ENCODE assay signal across 8 cellular contexts in the genomic region with DNA sequence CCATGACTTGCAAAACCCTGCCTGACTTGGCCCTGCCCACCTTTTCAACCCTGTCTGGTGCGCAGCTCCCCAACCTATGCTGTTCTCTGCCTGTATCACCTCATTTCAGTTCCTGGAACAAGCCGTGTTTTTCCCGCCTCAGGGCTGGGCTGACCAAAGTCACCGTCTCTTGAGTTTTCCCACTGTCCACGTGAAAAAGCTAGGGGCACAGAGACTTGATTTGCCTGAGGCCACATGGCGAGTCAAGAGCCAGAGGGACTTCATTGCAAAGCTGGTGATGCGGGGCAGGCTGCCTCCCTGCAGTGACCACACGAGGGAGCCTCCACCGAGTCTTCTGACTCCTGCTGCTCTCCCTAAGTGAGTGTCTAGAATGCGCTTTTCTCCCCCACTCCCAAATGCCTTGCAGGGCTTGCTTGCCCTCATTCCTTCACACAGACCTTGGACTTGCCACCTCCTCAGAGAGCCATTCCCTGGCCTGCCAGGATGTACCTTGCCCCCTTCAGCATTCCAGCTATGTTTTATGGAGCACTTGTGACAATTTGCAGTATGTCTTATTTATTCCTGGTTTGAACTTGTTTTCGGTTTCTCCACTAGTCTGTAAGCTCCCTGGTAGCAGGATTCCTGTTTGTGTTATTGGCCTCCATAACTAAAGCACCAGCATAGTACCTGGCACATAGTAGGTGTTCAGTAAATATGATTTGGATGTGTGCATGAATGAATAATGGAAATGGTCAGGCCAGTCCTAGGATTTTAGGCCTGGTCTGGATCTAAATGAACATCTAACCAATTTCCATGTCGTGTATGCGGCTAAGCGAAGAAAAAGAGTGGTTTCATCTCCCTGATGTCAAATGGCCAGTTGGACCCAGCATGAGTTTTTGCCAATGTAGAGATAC.
DNase-seq lines count a peak whose midpoint lies in the region; ATAC-seq and TF ChIP-seq lines count a peak whose summit lies in the region.

No MANE protein-coding gene starts in this region.

- no peaks in the 10 kb centered on the region for H3K36me3 ChIP-seq in trophoblast cell (ENCODE audit: control insufficient read depth in 1 of 2, insufficient read depth in 2 of 2, low read length in 2 of 2)

- no peak for ATAC-seq in activated CD8-positive, alpha-beta memory T cell treated with anti-CD3 and anti-CD28 coated beads, Interleukin-2, amount 10 ng/mL, durations not matched to agents 7 days and 5 days

- H2BK5ac ChIP-seq in trophoblast cell (ENCODE audit: low read depth, low read length, poor library complexity), result no peak overlapping the region

- no peak overlapping the region for H3K9ac ChIP-seq in trophoblast cell (ENCODE audit: low read length)

- H3K4me2 ChIP-seq in trophoblast cell (ENCODE audit: low read length), result no peak overlapping the region

- H3K79me1 ChIP-seq in trophoblast cell (ENCODE audit: low read length), result no peaks in the 10 kb centered on the region

- no peak overlapping the region for H3K27ac ChIP-seq in trophoblast cell (ENCODE audit: low read depth, low read length)

- H3K18ac ChIP-seq in trophoblast cell (ENCODE audit: low read length), result no peak overlapping the region

- H3K9me3 ChIP-seq in trophoblast cell (ENCODE audit: insufficient read depth, low read depth, low read length), result no peaks in the 10 kb centered on the region

- no peaks in the 10 kb centered on the region for H3K4me1 Mint-ChIP-seq in activated CD8-positive, alpha-beta memory T cell treated with anti-CD3 and anti-CD28 coated beads, Interleukin-2, amount 10 ng/mL, durations not matched to agents 7 days and 5 days

- H4K8ac ChIP-seq in trophoblast cell (ENCODE audit: low read depth, low read length), result no peak overlapping the region

- H3K4me3 Mint-ChIP-seq in activated CD8-positive, alpha-beta memory T cell treated with anti-CD3 and anti-CD28 coated beads, Interleukin-2, amount 10 ng/mL, durations not matched to agents 7 days and 5 days, result no peak overlapping the region

- H3K4me1 ChIP-seq in trophoblast cell (ENCODE audit: control insufficient read depth in 1 of 2, insufficient read depth in 2 of 2, low read length in 2 of 2), result peaks cover 4 to 5% of the 10 kb centered on the region in 2 experiments

- WGBS in trophoblast cell (ENCODE audit: extremely low coverage, insufficient coverage, insufficient read length), result no CpG with 5 or more reads among the region's 14 CpGs

- H2AK5ac ChIP-seq in trophoblast cell (ENCODE audit: low read length), result no peak overlapping the region

- H3K79me2 ChIP-seq in trophoblast cell (ENCODE audit: control insufficient read depth, insufficient read depth, low read length, poor library complexity), result no peaks in the 10 kb centered on the region

- H3K4me3 ChIP-seq in trophoblast cell (ENCODE audit: low read depth, low read length), result no peak overlapping the region

- TF ChIP-seq CTCF in GM12874 (IDR thresholded peaks at IDR 0.05; ENCODE audit: insufficient read depth, low read depth, low read length), result peak; percentile 75

- DNase-seq in Ammon's horn (ENCODE audit: low spot score) (peak; percentile 74), NCI-H2196 (lab: John Stamatoyannopoulos, UW; ENCODE audit: unreplicated experiment) (peak; percentile 72), glomerular endothelial cell (ENCODE audit: extremely low read depth, low read depth, low spot score) (peak; percentile 18), trophoblast cell (peak; percentile 98 to 100), cortex of kidney (lab: John Stamatoyannopoulos, UW) (no peak)
- peak; percentile 44 for DNase-seq in activated CD8-positive, alpha-beta memory T cell treated with anti-CD3 and anti-CD28 coated beads, Interleukin-2, amount 10 ng/mL, durations not matched to agents 7 days and 5 days
- no peak for DNase-seq in activated CD4-positive, CD25-positive, alpha-beta regulatory T cell treated with anti-CD3 and anti-CD28 coated beads, Interleukin-2, amount 50 U/mL, for 72 hours

- H3K27me3 Mint-ChIP-seq in activated CD8-positive, alpha-beta memory T cell treated with anti-CD3 and anti-CD28 coated beads, Interleukin-2, amount 10 ng/mL, durations not matched to agents 7 days and 5 days, result no peaks in the 10 kb centered on the region

- H4K12ac ChIP-seq in trophoblast cell (ENCODE audit: low read depth, low read length), result no peak overlapping the region

- H2BK120ac ChIP-seq in trophoblast cell (ENCODE audit: insufficient read depth, low read length, poor library complexity), result no peak overlapping the region

- no peaks in the 10 kb centered on the region for H3K9me3 Mint-ChIP-seq in activated CD8-positive, alpha-beta memory T cell treated with anti-CD3 and anti-CD28 coated beads, Interleukin-2, amount 10 ng/mL, durations not matched to agents 7 days and 5 days (ENCODE audit: low read depth)

- no peak overlapping the region for H4K91ac ChIP-seq in trophoblast cell (ENCODE audit: low read depth, low read length)

- H2BK12ac ChIP-seq in trophoblast cell (ENCODE audit: low read length), result no peak overlapping the region

- no peaks in the 10 kb centered on the region for H3K36me3 Mint-ChIP-seq in activated CD8-positive, alpha-beta memory T cell treated with anti-CD3 and anti-CD28 coated beads, Interleukin-2, amount 10 ng/mL, durations not matched to agents 7 days and 5 days

- H3K27ac Mint-ChIP-seq in activated CD8-positive, alpha-beta memory T cell treated with anti-CD3 and anti-CD28 coated beads, Interleukin-2, amount 10 ng/mL, durations not matched to agents 7 days and 5 days, result no peak overlapping the region

- CTCF ChIA-PET in activated CD8-positive, alpha-beta memory T cell treated with anti-CD3 and anti-CD28 coated beads, Interleukin-2, amount 10 ng/mL, durations not matched to agents 7 days and 5 days (lab: Charles Lee), result interaction anchor here (0.5 to 1.5 kb wide), 2 partner anchors 10 to 134 kb away, joined by 5 read pairs; no protein-coding TSS in a partner anchor

- H3K23ac ChIP-seq in trophoblast cell (ENCODE audit: low read length), result no peak overlapping the region

- H3K4ac ChIP-seq in trophoblast cell (ENCODE audit: low read depth, low read length), result no peak overlapping the region

- no peak overlapping the region for H2AFZ ChIP-seq in trophoblast cell (ENCODE audit: insufficient read depth, low read length, poor library complexity)

- H3K14ac ChIP-seq in trophoblast cell (ENCODE audit: low read length), result no peak overlapping the region

- no peaks in the 10 kb centered on the region for H3K27me3 ChIP-seq in trophoblast cell (ENCODE audit: insufficient read depth, low read length)

Comparison
In these comparisons a context has a peak if more than half of its experiments do, and no peak if none do; other contexts are left out.
1. DNase-seq: peak in Ammon's horn (single experiment), NCI-H2196 (single experiment), activated CD8-positive, alpha-beta memory T cell treated with anti-CD3 and anti-CD28 coated beads, Interleukin-2, amount 10 ng/mL, durations not matched to agents 7 days and 5 days (single experiment), glomerular endothelial cell (single experiment) and trophoblast cell (2 of 2); none in cortex of kidney (single experiment) and activated CD4-positive, CD25-positive, alpha-beta regulatory T cell treated with anti-CD3 and anti-CD28 coated beads, Interleukin-2, amount 50 U/mL, for 72 hours (single experiment).